8 cellular contexts compared by ENCODE assay signal in genomic region chr22:30453731-30454510, GRCh38. TPM values are rescaled to one million over a fixed set of nuclear protein-coding genes. Genes with fewer than 3 reads are reported as not detected.
A peak's percentile ranks its signal among the peaks of the same experiment; 100 is the strongest.
DNase-seq lines count a peak whose midpoint lies in the region; FAIRE-seq and TF ChIP-seq lines count a peak whose summit lies in the region.

No MANE protein-coding gene starts in this region.

- TF ChIP-seq POLR2A in GM12891 (IDR thresholded peaks at IDR 0.05; ENCODE audit: low read depth, low read length): no peak

- no peak overlapping the region for H3K4me3 ChIP-seq in choroid plexus epithelial cell (ENCODE audit: low read depth, low read length)

- DNase-seq in stimulated activated CD4-positive, alpha-beta T cell treated with anti-CD3 and anti-CD28 coated beads, Interleukin-15, amount 100 ng/mL, for 24 hours: peak; percentile 62
- DNase-seq in stimulated activated CD4-positive, alpha-beta T cell treated with anti-CD3 and anti-CD28 coated beads, Interleukin-4, amount 100 ng/mL, for 4 hours: no peak
- DNase-seq in NOMO-1 treated with DMSO at 0.1 percent for 48 hours (lab: John Stamatoyannopoulos, UW; ENCODE audit: unreplicated experiment) (peak; percentile 59), choroid plexus epithelial cell (ENCODE audit: low read depth) (peak; percentile 26), D341Med (ENCODE audit: low spot score) (no peak), HPDE6-E6E7 (ENCODE audit: extremely low spot score) (no peak), GM12891 (ENCODE audit: insufficient read length, low spot score) (no peak)
- no peak for DNase-seq in NK-92 treated with Interleukin-12 subunit alpha and Interleukin-12 subunit beta, amount 100 ng/mL, for 24 hours (lab: John Stamatoyannopoulos, UW)

- TF ChIP-seq CTCF in choroid plexus epithelial cell (conservative IDR thresholded peaks at IDR 0.05; ENCODE audit: low read depth, low read length): no peak

- FAIRE-seq in GM12891 (lab: Jason Lieb, UNC): no peak

TF ChIP-seq in GM12891, 5 proteins besides CTCF, POLR2A, EP300 and RAD21:
- TF ChIP-seq SPI1 (IDR thresholded peaks at IDR 0.05; ENCODE audit: low read depth, low read length): no peak

RNA-seq across cellular contexts. Expression of gene SEC14L3, which starts 17.9 kb away (rescaled TPM):
- polyA plus RNA-seq in GM12891 (2012; ENCODE audit: low read depth, missing spikeins): not detected

RNA-seq across cellular contexts. Expression of gene MTFP1, which starts 28.4 kb away (rescaled TPM):
- 60.6 TPM for polyA plus RNA-seq in GM12891 (2012; ENCODE audit: low read depth, missing spikeins)

RNA-seq across cellular contexts. Expression of gene SEC14L4, which starts 51.6 kb away (rescaled TPM):
- not detected for polyA plus RNA-seq in GM12891 (2012; ENCODE audit: low read depth, missing spikeins)

RNA-seq across cellular contexts. Expression of gene SEC14L2, which starts 57.1 kb away (rescaled TPM):
- polyA plus RNA-seq in GM12891 (2012; ENCODE audit: low read depth, missing spikeins): 0.46 TPM

Comparison
In these comparisons a context has a peak if more than half of its experiments do, and no peak if none do; other contexts are left out.
1. DNase-seq: peak in stimulated activated CD4-positive, alpha-beta T cell treated with anti-CD3 and anti-CD28 coated beads, Interleukin-15, amount 100 ng/mL, for 24 hours (single experiment), NOMO-1 treated with DMSO at 0.1 percent for 48 hours (single experiment) and choroid plexus epithelial cell (single experiment); none in stimulated activated CD4-positive, alpha-beta T cell treated with anti-CD3 and anti-CD28 coated beads, Interleukin-4, amount 100 ng/mL, for 4 hours (0 of 2), D341Med (single experiment), HPDE6-E6E7 (single experiment), NK-92 treated with Interleukin-12 subunit alpha and Interleukin-12 subunit beta, amount 100 ng/mL, for 24 hours (single experiment) and GM12891 (single experiment).